ENCODE assay signal across 1 cellular context in the genomic region with DNA sequence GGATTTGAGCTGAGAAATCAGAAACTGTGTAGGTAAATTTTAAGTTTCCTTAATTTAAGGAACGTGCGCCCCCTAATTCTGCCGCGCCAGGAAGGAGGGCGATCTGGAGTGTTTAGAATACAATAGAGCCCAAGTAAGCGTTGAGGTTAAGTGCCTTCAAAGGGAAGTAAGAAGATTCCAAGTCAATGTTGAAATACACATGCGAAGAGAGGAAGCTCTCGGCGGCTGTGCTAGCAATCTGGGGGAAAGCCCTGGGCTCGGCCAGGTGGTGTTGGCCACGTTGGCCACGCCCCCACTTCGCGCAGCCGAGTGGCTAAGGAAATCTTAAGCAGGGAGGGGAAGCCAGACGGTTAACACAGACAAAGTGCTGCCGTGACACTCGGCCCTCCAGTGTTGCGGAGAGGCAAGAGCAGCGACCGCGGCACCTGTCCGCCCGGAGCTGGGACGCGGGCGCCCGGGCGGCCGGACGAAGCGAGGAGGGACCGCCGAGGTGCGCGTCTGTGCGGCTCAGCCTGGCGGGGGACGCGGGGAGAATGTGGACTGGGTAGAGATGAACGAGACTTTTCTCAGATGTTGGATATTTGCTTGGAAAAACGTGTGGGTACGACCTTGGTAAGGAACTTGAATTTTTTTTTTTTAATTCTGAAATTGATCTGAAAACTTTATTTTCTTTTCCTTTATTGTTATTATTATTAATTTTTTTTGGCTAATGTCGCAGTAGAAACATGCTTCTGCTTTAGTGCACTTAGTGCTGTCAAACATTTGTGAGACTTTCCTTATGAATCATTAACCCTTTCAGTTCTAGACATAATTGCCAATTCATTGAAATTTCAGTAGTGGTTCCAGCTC.
TF ChIP-seq lines count a peak whose summit lies in the region.

Gene PRDM1 (plus strand): TSS at position 353 of the 849 bp plus-strand sequence. CDS start 218 bp downstream, at position 571.

TF ChIP-seq in HEK293, 187 proteins besides CTCF, POLR2A, EP300 and RAD21 (continued from another document and continues in another):
- TF ChIP-seq, protein P1, sequence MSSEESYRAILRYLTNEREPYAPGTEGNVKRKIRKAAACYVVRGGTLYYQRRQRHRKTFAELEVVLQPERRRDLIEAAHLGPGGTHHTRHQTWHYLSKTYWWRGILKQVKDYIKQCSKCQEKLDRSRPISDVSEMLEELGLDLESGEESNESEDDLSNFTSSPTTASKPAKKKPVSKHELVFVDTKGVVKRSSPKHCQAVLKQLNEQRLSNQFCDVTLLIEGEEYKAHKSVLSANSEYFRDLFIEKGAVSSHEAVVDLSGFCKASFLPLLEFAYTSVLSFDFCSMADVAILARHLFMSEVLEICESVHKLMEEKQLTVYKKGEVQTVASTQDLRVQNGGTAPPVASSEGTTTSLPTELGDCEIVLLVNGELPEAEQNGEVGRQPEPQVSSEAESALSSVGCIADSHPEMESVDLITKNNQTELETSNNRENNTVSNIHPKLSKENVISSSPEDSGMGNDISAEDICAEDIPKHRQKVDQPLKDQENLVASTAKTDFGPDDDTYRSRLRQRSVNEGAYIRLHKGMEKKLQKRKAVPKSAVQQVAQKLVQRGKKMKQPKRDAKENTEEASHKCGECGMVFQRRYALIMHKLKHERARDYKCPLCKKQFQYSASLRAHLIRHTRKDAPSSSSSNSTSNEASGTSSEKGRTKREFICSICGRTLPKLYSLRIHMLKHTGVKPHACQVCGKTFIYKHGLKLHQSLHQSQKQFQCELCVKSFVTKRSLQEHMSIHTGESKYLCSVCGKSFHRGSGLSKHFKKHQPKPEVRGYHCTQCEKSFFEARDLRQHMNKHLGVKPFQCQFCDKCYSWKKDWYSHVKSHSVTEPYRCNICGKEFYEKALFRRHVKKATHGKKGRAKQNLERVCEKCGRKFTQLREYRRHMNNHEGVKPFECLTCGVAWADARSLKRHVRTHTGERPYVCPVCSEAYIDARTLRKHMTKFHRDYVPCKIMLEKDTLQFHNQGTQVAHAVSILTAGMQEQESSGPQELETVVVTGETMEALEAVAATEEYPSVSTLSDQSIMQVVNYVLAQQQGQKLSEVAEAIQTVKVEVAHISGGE (tag by site-specific recombination; conservative IDR thresholded peaks at IDR 0.05; ENCODE audit: low read depth), result peak; percentile 78
- TF ChIP-seq, protein P2, sequence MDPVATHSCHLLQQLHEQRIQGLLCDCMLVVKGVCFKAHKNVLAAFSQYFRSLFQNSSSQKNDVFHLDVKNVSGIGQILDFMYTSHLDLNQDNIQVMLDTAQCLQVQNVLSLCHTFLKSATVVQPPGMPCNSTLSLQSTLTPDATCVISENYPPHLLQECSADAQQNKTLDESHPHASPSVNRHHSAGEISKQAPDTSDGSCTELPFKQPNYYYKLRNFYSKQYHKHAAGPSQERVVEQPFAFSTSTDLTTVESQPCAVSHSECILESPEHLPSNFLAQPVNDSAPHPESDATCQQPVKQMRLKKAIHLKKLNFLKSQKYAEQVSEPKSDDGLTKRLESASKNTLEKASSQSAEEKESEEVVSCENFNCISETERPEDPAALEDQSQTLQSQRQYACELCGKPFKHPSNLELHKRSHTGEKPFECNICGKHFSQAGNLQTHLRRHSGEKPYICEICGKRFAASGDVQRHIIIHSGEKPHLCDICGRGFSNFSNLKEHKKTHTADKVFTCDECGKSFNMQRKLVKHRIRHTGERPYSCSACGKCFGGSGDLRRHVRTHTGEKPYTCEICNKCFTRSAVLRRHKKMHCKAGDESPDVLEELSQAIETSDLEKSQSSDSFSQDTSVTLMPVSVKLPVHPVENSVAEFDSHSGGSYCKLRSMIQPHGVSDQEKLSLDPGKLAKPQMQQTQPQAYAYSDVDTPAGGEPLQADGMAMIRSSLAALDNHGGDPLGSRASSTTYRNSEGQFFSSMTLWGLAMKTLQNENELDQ (tag by site-specific recombination; IDR thresholded peaks at IDR 0.05; ENCODE audit: low read depth), result no peak
- no peak for TF ChIP-seq ZFP69B (tag by site-specific recombination; IDR thresholded peaks at IDR 0.05)
- no peak for TF ChIP-seq ZSCAN4 (tag by site-specific recombination; IDR thresholded peaks at IDR 0.05)
- TF ChIP-seq TRIM28 (IDR thresholded peaks at IDR 0.05; ENCODE audit: borderline replicate concordance, low read length), result peak; percentile 50; the same call in 1 of the 2 replicates
- no peak for TF ChIP-seq ZNF416 (tag by site-specific recombination; IDR thresholded peaks at IDR 0.05)
- TF ChIP-seq MEIS1 (CRISPR knock-in tag; IDR thresholded peaks at IDR 0.05; ENCODE audit: borderline replicate concordance), result no peak
- peak; percentile 83 for TF ChIP-seq ZNF449 (tag by site-specific recombination; IDR thresholded peaks at IDR 0.05)
- TF ChIP-seq ZNF16 (tag by site-specific recombination; IDR thresholded peaks at IDR 0.05; ENCODE audit: low read depth), result no peak
- no peak for TF ChIP-seq ZNF223 (tag by site-specific recombination; IDR thresholded peaks at IDR 0.05)
- TF ChIP-seq ZNF248 (tag by site-specific recombination; IDR thresholded peaks at IDR 0.05), result no peak
- TF ChIP-seq BCL11B (tag by site-specific recombination; IDR thresholded peaks at IDR 0.05; ENCODE audit: low read depth), result no peak
- TF ChIP-seq ZNF366 (tag by site-specific recombination; conservative IDR thresholded peaks at IDR 0.05), result no peak
- TF ChIP-seq ZNF473 (tag by site-specific recombination; IDR thresholded peaks at IDR 0.05), result no peak
- TF ChIP-seq ZNF658 (tag by site-specific recombination; IDR thresholded peaks at IDR 0.05), result no peak
- no peak for TF ChIP-seq KLF16 (tag by site-specific recombination; IDR thresholded peaks at IDR 0.05)
- TF ChIP-seq, protein P3, sequence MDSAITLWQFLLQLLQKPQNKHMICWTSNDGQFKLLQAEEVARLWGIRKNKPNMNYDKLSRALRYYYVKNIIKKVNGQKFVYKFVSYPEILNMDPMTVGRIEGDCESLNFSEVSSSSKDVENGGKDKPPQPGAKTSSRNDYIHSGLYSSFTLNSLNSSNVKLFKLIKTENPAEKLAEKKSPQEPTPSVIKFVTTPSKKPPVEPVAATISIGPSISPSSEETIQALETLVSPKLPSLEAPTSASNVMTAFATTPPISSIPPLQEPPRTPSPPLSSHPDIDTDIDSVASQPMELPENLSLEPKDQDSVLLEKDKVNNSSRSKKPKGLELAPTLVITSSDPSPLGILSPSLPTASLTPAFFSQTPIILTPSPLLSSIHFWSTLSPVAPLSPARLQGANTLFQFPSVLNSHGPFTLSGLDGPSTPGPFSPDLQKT (IDR thresholded peaks at IDR 0.05; ENCODE audit: borderline replicate concordance, low read depth, low read length), result no peak
- no peak for TF ChIP-seq ZNF426 (tag by site-specific recombination; IDR thresholded peaks at IDR 0.05)
- TF ChIP-seq ZBTB6 (tag by site-specific recombination; IDR thresholded peaks at IDR 0.05), result no peak
- peak; percentile 81 for TF ChIP-seq KLF9 (tag by site-specific recombination; IDR thresholded peaks at IDR 0.05; ENCODE audit: low read depth)
- TF ChIP-seq ZNF114 (tag by site-specific recombination; IDR thresholded peaks at IDR 0.05), result no peak
- TF ChIP-seq KLF8 (tag by site-specific recombination; IDR thresholded peaks at IDR 0.05), result no peak
- TF ChIP-seq, protein P4, sequence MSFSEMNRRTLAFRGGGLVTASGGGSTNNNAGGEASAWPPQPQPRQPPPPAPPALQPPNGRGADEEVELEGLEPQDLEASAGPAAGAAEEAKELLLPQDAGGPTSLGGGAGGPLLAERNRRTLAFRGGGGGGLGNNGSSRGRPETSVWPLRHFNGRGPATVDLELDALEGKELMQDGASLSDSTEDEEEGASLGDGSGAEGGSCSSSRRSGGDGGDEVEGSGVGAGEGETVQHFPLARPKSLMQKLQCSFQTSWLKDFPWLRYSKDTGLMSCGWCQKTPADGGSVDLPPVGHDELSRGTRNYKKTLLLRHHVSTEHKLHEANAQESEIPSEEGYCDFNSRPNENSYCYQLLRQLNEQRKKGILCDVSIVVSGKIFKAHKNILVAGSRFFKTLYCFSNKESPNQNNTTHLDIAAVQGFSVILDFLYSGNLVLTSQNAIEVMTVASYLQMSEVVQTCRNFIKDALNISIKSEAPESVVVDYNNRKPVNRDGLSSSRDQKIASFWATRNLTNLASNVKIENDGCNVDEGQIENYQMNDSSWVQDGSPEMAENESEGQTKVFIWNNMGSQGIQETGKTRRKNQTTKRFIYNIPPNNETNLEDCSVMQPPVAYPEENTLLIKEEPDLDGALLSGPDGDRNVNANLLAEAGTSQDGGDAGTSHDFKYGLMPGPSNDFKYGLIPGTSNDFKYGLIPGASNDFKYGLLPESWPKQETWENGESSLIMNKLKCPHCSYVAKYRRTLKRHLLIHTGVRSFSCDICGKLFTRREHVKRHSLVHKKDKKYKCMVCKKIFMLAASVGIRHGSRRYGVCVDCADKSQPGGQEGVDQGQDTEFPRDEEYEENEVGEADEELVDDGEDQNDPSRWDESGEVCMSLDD (tag by site-specific recombination; IDR thresholded peaks at IDR 0.05), result no peak
- no peak for TF ChIP-seq ZNF548 (tag by site-specific recombination; IDR thresholded peaks at IDR 0.05)
- no peak for TF ChIP-seq ZNF433 (tag by site-specific recombination; IDR thresholded peaks at IDR 0.05; ENCODE audit: low read depth)
- no peak for TF ChIP-seq ZNF354C (tag by site-specific recombination; IDR thresholded peaks at IDR 0.05; ENCODE audit: borderline replicate concordance, low read depth)
- peak; percentile 61; the same call in 1 of the 2 replicates for TF ChIP-seq ZEB2 (tag by site-specific recombination; IDR thresholded peaks at IDR 0.05)
- peak; percentile 72 for TF ChIP-seq ZNF341 (tag by site-specific recombination; IDR thresholded peaks at IDR 0.05; ENCODE audit: low read depth)
- no peak for TF ChIP-seq ZNF488 (tag by site-specific recombination; IDR thresholded peaks at IDR 0.05)
- no peak for TF ChIP-seq ZNF664 (tag by site-specific recombination; IDR thresholded peaks at IDR 0.05)
- no peak for TF ChIP-seq BCL11A (tag by site-specific recombination; IDR thresholded peaks at IDR 0.05; ENCODE audit: low read depth)
- TF ChIP-seq ZNF549 (tag by site-specific recombination; IDR thresholded peaks at IDR 0.05), result no peak
- TF ChIP-seq ZNF670 (tag by site-specific recombination; IDR thresholded peaks at IDR 0.05; ENCODE audit: low read depth), result no peak
- no peak for TF ChIP-seq ZNF214 (tag by site-specific recombination; IDR thresholded peaks at IDR 0.05; ENCODE audit: borderline replicate concordance)
- TF ChIP-seq ZNF791 (tag by site-specific recombination; IDR thresholded peaks at IDR 0.05), result no peak
- no peak for TF ChIP-seq ZNF174 (tag by site-specific recombination; IDR thresholded peaks at IDR 0.05)
- no peak for TF ChIP-seq ZSCAN23 (tag by site-specific recombination; IDR thresholded peaks at IDR 0.05)
- TF ChIP-seq, protein P5, sequence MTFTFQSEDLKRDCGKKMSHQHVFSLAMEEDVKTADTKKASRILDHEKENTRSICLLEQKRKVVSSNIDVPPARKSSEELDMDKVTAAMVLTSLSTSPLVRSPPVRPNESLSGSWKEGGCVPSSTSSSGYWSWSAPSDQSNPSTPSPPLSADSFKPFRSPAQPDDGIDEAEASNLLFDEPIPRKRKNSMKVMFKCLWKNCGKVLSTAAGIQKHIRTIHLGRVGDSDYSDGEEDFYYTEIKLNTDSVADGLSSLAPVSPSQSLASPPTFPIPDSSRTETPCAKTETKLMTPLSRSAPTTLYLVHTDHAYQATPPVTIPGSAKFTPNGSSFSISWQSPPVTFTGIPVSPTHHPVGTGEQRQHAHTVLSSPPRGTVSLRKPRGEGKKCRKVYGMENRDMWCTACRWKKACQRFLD (tag by site-specific recombination; IDR thresholded peaks at IDR 0.05), result no peak
- 0 out of 2 replicates have a peak, but pooled peaks have one; percentile 29 for TF ChIP-seq ZNF501 (tag by site-specific recombination; IDR thresholded peaks at IDR 0.05)
- no peak for TF ChIP-seq ZNF19 (tag by site-specific recombination; IDR thresholded peaks at IDR 0.05; ENCODE audit: low read depth)
- 0 out of 2 replicates have a peak, but pooled peaks have one; percentile 26 for TF ChIP-seq ZNF692 (tag by site-specific recombination; IDR thresholded peaks at IDR 0.05)
